In genomic region chr4:10582966-10583365, GRCh38 we compare ENCODE assay signal across 30 cellular contexts.
"Had no signal": no experiment of that assay in that cellular context is flagged by ENCODE, and none has a peak within 500 bp of the region (broad histone marks: within the 10 kb centered on the region; RNA-seq: fewer than 3 reads in every experiment).

No MANE protein-coding gene starts in this region.

- H3K4me3 Mint-ChIP-seq: dendritic cell treated with granulocyte-macrophage colony-stimulating factor and Interleukin-4, amounts not matched to agents 40 ng/mL and 50 ng/mL, for 4 days; endodermal cell; mesothelial cell of epicardium; natural killer cell treated with Interleukin-12 subunit alpha and Interleukin-12 subunit beta and Interleukin-15 and Interleukin-18, amount 100 ng/mL, for 72 hours; neural crest cell; stimulated activated effector memory CD8-positive, alpha-beta T cell treated with anti-CD3 and anti-CD28 coated beads, Interleukin-12 subunit alpha, Interleukin-12 subunit beta, amount 100 ng/mL, for 72 hours had no signal

- H3K27me3 ChIP-seq: colonic mucosa, gastrocnemius medialis, neutrophil, right atrium auricular region, tibial nerve, uterus had no signal

- DNase-seq: colonic mucosa; effector CD8-positive, alpha-beta T cell; endodermal cell; foreskin fibroblast; gastrocnemius medialis; head of caudate nucleus; left ventricle myocardium superior; lower lobe of right lung; mucosa of descending colon; naive B cell; stimulated activated CD4-positive, alpha-beta T cell treated with anti-CD3 and anti-CD28 coated beads, Interleukin-12 subunit alpha, Interleukin-12 subunit beta, amount 100 ng/mL, for 4 hours; stimulated activated CD4-positive, alpha-beta T cell treated with anti-CD3 and anti-CD28 coated beads, Interleukin-1b, Interleukin-23, amount 100 ng/mL, for 48 hours; stimulated activated CD4-positive, alpha-beta T cell treated with anti-CD3 and anti-CD28 coated beads, Interleukin-4, amount 100 ng/mL, for 1 hour; stimulated activated naive CD8-positive, alpha-beta T cell treated with anti-CD3 and anti-CD28 coated beads, Interleukin-15, Interleukin-2, amounts not matched to agents 100 U/mL and 50 U/mL, for 24 hours; substantia nigra; upper lobe of right lung; uterus had no signal

- H3K27ac Mint-ChIP-seq: endodermal cell; natural killer cell treated with Interleukin-12 subunit alpha and Interleukin-12 subunit beta and Interleukin-15 and Interleukin-18, amount 100 ng/mL, for 72 hours; stimulated activated effector memory CD8-positive, alpha-beta T cell treated with anti-CD3 and anti-CD28 coated beads, Interleukin-12 subunit alpha, Interleukin-12 subunit beta, amount 100 ng/mL, for 72 hours had no signal

- H3K4me3 ChIP-seq: colonic mucosa, gastrocnemius medialis, lower lobe of right lung, mucosa of descending colon, prostate gland, right atrium auricular region, smooth muscle cell, thoracic aorta, uterus had no signal

- H3K79me2 ChIP-seq: parathyroid adenoma had no signal

- H3K9ac ChIP-seq: parathyroid adenoma had no signal

- H3K36me3 ChIP-seq: colonic mucosa, gastrocnemius medialis, lower lobe of right lung, neutrophil, prostate gland, right atrium auricular region, thoracic aorta, tibial nerve, upper lobe of right lung, uterus had no signal

- H3K27ac ChIP-seq: colonic mucosa, epithelial cell of prostate, gastrocnemius medialis, lower lobe of right lung, neutrophil, parathyroid adenoma, prostate gland, right atrium auricular region, thoracic aorta, upper lobe of right lung, uterus had no signal

- H3K4me1 ChIP-seq: colonic mucosa, gastrocnemius medialis, lower lobe of right lung, parathyroid adenoma, prostate gland, right atrium auricular region, uterus had no signal

- H3K36me3 Mint-ChIP-seq: mesothelial cell of epicardium; naive B cell; natural killer cell treated with Interleukin-12 subunit alpha and Interleukin-12 subunit beta and Interleukin-15 and Interleukin-18, amount 100 ng/mL, for 72 hours; stimulated activated effector memory CD8-positive, alpha-beta T cell treated with anti-CD3 and anti-CD28 coated beads, Interleukin-12 subunit alpha, Interleukin-12 subunit beta, amount 100 ng/mL, for 72 hours had no signal

- H3K9me3 ChIP-seq: colonic mucosa, gastrocnemius medialis, lower lobe of right lung, mucosa of descending colon, neutrophil, prostate gland, right atrium auricular region, thoracic aorta, tibial nerve, upper lobe of right lung, uterus had no signal

- H3K27me3 Mint-ChIP-seq: dendritic cell treated with granulocyte-macrophage colony-stimulating factor and Interleukin-4, amounts not matched to agents 40 ng/mL and 50 ng/mL, for 4 days; naive B cell; natural killer cell treated with Interleukin-12 subunit alpha and Interleukin-12 subunit beta and Interleukin-15 and Interleukin-18, amount 100 ng/mL, for 72 hours had no signal

- H3K9me3 Mint-ChIP-seq: dendritic cell treated with granulocyte-macrophage colony-stimulating factor and Interleukin-4, amounts not matched to agents 40 ng/mL and 50 ng/mL, for 4 days; endodermal cell; mesothelial cell of epicardium; naive B cell; natural killer cell treated with Interleukin-12 subunit alpha and Interleukin-12 subunit beta and Interleukin-15 and Interleukin-18, amount 100 ng/mL, for 72 hours; neural crest cell; stimulated activated effector memory CD8-positive, alpha-beta T cell treated with anti-CD3 and anti-CD28 coated beads, Interleukin-12 subunit alpha, Interleukin-12 subunit beta, amount 100 ng/mL, for 72 hours had no signal

- H2AFZ ChIP-seq: parathyroid adenoma had no signal

- H3K4me2 ChIP-seq: smooth muscle cell had no signal

- ATAC-seq: gastrocnemius medialis; left ventricle myocardium superior; natural killer cell treated with Interleukin-12 subunit alpha and Interleukin-12 subunit beta and Interleukin-15 and Interleukin-18, amount 100 ng/mL, for 72 hours; stimulated activated effector memory CD8-positive, alpha-beta T cell treated with anti-CD3 and anti-CD28 coated beads, Interleukin-12 subunit alpha, Interleukin-12 subunit beta, amount 100 ng/mL, for 72 hours; stimulated activated naive CD8-positive, alpha-beta T cell treated with anti-CD3 and anti-CD28 coated beads, Interleukin-15, Interleukin-2, amounts not matched to agents 100 U/mL and 50 U/mL, for 24 hours had no signal
